ENCODE assay signal across 9 cellular contexts in genomic region chr14:103688906-103689902, GRCh38. TPM values are rescaled to one million over a fixed set of nuclear protein-coding genes. Genes with fewer than 3 reads are reported as not detected.
DNase-seq lines count a peak whose midpoint lies in the region; ATAC-seq and TF ChIP-seq lines count a peak whose summit lies in the region.
"Had no signal": no experiment of that assay in that cellular context is flagged by ENCODE, and none has a peak within 500 bp of the region (broad histone marks: within the 10 kb centered on the region; RNA-seq: fewer than 3 reads in every experiment).

No MANE protein-coding gene starts in this region.

- H3K9me2 ChIP-seq in OCI-LY7 (ENCODE audit: insufficient read depth, low read length) = no peaks in the 10 kb centered on the region

- no peak overlapping the region for H2AFZ ChIP-seq in OCI-LY7 (ENCODE audit: low read length)

- CTCF ChIA-PET in OCI-LY7 (lab: Charles Lee; ENCODE audit: unreplicated experiment) = interaction anchor here (0.8 to 1.4 kb wide), 2 partner anchors 10 to 127 kb away, joined by 3 to 4 read pairs; partner anchors contain the start of gene BAG5

- no TSS peak for BruUV-seq in OCI-LY7 (replicated peaks; lab: Mats Ljungman, UMichigan)

- POLR2A ChIA-PET in OCI-LY7 (lab: Charles Lee) = interaction anchor here (1.3 kb wide), 1 partner anchor 20 kb away, joined by 3 read pairs; no protein-coding TSS in a partner anchor

- peaks cover 4% of the 10 kb centered on the region; the same call in 1 of the 2 replicates for H3K79me2 ChIP-seq in OCI-LY7 (ENCODE audit: insufficient read depth, low read depth, low read length)

- DNase-seq in Ammon's horn (ENCODE audit: low spot score) (peak; percentile 66), GM19238 (ENCODE audit: insufficient read length, low spot score) (peak; percentile 67), OCI-LY7 (ENCODE audit: low spot score) (peak; percentile 75), hypothalamus (lab: John Stamatoyannopoulos, UW) (peak in 28 of 51 donors; percentile 11 to 72 (median 48)), NCI-H187 (lab: John Stamatoyannopoulos, UW) (no peak), colonic mucosa (no peak), T-helper 2 cell (no peak)
- DNase-seq: WERI-Rb-1 had no signal

- no peaks in the 10 kb centered on the region for H3K27me3 ChIP-seq in colonic mucosa

- H3K27ac ChIP-seq in OCI-LY7 (ENCODE audit: low read depth, low read length, poor library complexity, severe bottlenecking) (peak overlapping the region; percentile 91), colonic mucosa (no peak overlapping the region)
- H3K27ac ChIP-seq: WERI-Rb-1 had no signal

- H3K4me3 ChIP-seq in OCI-LY7 (ENCODE audit: low read depth, low read length, poor library complexity, severe bottlenecking) (peak overlapping the region; percentile 60), colonic mucosa (no peak overlapping the region)

- H3K9me3 ChIP-seq in OCI-LY7 (ENCODE audit: low read length) = no peaks in the 10 kb centered on the region
- no peaks in the 10 kb centered on the region for H3K9me3 ChIP-seq in colonic mucosa

- intact Hi-C loops in OCI-LY7 (cut with micrococcal nuclease; ENCODE audit: unreplicated experiment) = loop anchor here (5.0 kb wide), 1 partner anchor 127 kb away; the partner anchor contains the start of genes BAG5 and COA8
- intact Hi-C loops in colonic mucosa (cut with DNase I) = no loop called here

- no peak for ATAC-seq in HG03460 (IDR thresholded peaks at IDR 0.05; ENCODE audit: unreplicated experiment)

- H3K36me3 ChIP-seq in OCI-LY7 (ENCODE audit: insufficient read depth, low read length) (peaks cover 66% of the 10 kb centered on the region), colonic mucosa (peaks cover 6% of the 10 kb centered on the region)

- H3K4me1 ChIP-seq in OCI-LY7 (ENCODE audit: insufficient read depth, low read length, poor library complexity, severe bottlenecking) (peaks cover 57% of the 10 kb centered on the region), colonic mucosa (peaks cover 3% of the 10 kb centered on the region)

- TF ChIP-seq CTCF in OCI-LY7 (conservative IDR thresholded peaks at IDR 0.05; ENCODE audit: low read length) = no peak
- no peak for TF ChIP-seq CTCF in colonic mucosa (IDR thresholded peaks at IDR 0.05)

- peak overlapping the region; percentile 71 for H3K4me2 ChIP-seq in OCI-LY7 (ENCODE audit: low read length)

- no peak overlapping the region for H3K9ac ChIP-seq in colonic mucosa (ENCODE audit: low read depth in 2 of 2, low read length in 2 of 2)

- H4K20me1 ChIP-seq in OCI-LY7 (ENCODE audit: insufficient read depth, low read length) = no peaks in the 10 kb centered on the region

RNA-seq across cellular contexts. Expression of gene XRCC3, which starts 26.0 kb away (rescaled TPM):
- total RNA-seq in OCI-LY7 (2014; rRNA removed; shearing (Covaris generic)) = 83.6 and 130 TPM in 2 replicates
- total RNA-seq in OCI-LY7 (2022) (83.3 and 86.0 TPM in 2 replicates), colonic mucosa (10 to 100 TPM in 1 of 2 donors, 1 to 10 TPM in 1; 8.3 to 70.0 TPM)

RNA-seq across cellular contexts. Expression of gene ZFYVE21, which starts 26.4 kb away (rescaled TPM):
- 16.6 and 22.5 TPM in 2 replicates for total RNA-seq in OCI-LY7 (2014; rRNA removed; shearing (Covaris generic))
- 18.0 and 23.2 TPM in 2 replicates for total RNA-seq in OCI-LY7 (2022)
- total RNA-seq in colonic mucosa = 10 to 100 TPM; 49.3 to 68.9 TPM

Comparison
In these comparisons a context has a peak if more than half of its experiments do, and no peak if none do; other contexts are left out.
1. DNase-seq: peak in Ammon's horn (single experiment), GM19238 (single experiment), OCI-LY7 (single experiment) and hypothalamus (28 of 51); none in NCI-H187 (0 of 2), colonic mucosa (single experiment) and T-helper 2 cell (0 of 5).